24 cellular contexts compared by ENCODE assay signal in genomic region chr1:55993608-55994251, GRCh38.
DNase-seq lines count a peak whose midpoint lies in the region; ATAC-seq, FAIRE-seq and TF ChIP-seq lines count a peak whose summit lies in the region.
"Had no signal": no experiment of that assay in that cellular context is flagged by ENCODE, and none has a peak within 500 bp of the region (broad histone marks: within the 10 kb centered on the region; RNA-seq: fewer than 3 reads in every experiment).

No MANE protein-coding gene starts in this region.

- POLR2A ChIA-PET in AG04449 (lab: Yijun Ruan, JAX): no interaction called here
- POLR2A ChIA-PET in HEK293T (lab: Yijun Ruan, JAX): no interaction called here
- POLR2A ChIA-PET in GM12878 (lab: Charles Lee): no interaction called here

- H3K36me3 ChIP-seq in GM12878 (ENCODE audit: control insufficient read depth in 2 of 2, insufficient read depth in 2 of 2, low read length in 1 of 2): no peaks in the 10 kb centered on the region
- H3K36me3 ChIP-seq in neural cell (ENCODE audit: insufficient read depth, low read length): no peaks in the 10 kb centered on the region

- TF ChIP-seq EP300 in GM12878 (IDR thresholded peaks at IDR 0.05; ENCODE audit: borderline replicate concordance in 1 of 2, control insufficient read depth in 1 of 2, low read depth in 2 of 2, low read length in 2 of 2) (no peak), neural cell (conservative IDR thresholded peaks at IDR 0.05; ENCODE audit: poor library complexity, severe bottlenecking) (peak; percentile 100)

- no peaks in the 10 kb centered on the region for H3K4me1 ChIP-seq in GM12878 (ENCODE audit: control insufficient read depth, insufficient read depth, low read length)

- no peak overlapping the region for H3K4me3 ChIP-seq in AG04449 (ENCODE audit: low read depth, low read length)
- no peak overlapping the region for H3K4me3 ChIP-seq in GM12878
- H3K4me3 ChIP-seq in neural cell (ENCODE audit: low read length): peak overlapping the region; percentile 17
- H3K4me3 ChIP-seq: SK-N-MC had no signal

- CTCF ChIA-PET in AG04449 (lab: Yijun Ruan, JAX) (interaction anchor here (0.6 kb wide), 1 partner anchor 363 kb away, joined by 3 read pairs; no protein-coding TSS in a partner anchor), HEK293T (lab: Yijun Ruan, JAX) (no interaction called here), GM12878 (lab: Yijun Ruan, JAX) (interaction anchor here (1.1 kb wide), 2 partner anchors 23 to 69 kb away, joined by 3 to 4 read pairs; no protein-coding TSS in a partner anchor)

- 26% methylated on average over 8 of the region's 8 CpGs for WGBS in GM12878 (ENCODE audit: insufficient coverage, insufficient replicate concordance, low lambda C conversion rate, missing lambda C conversion rate)

- RAD21 ChIA-PET in GM12878 (lab: Charles Lee; ENCODE audit: unreplicated experiment): no interaction called here

- no peak for TF ChIP-seq RAD21 in GM12878 (IDR thresholded peaks at IDR 0.05; ENCODE audit: insufficient read depth, low read depth, low read length)
- TF ChIP-seq RAD21 in neural cell (conservative IDR thresholded peaks at IDR 0.05): peak; percentile 56

- in situ Hi-C loops in GM12878 (cut with MboI): no loop called here

- H3F3A ChIP-seq in neural cell (ENCODE audit: insufficient read depth, low read length, poor library complexity, severe bottlenecking): no peaks in the 10 kb centered on the region

- BruUV-seq in GM12878 (replicated peaks; lab: Mats Ljungman, UMichigan): no TSS peak

- FAIRE-seq in GM12878 (lab: Jason Lieb, UNC): peak; percentile 7
- FAIRE-seq: A204.1, H1 had no signal

- H3K9ac ChIP-seq in GM12878 (ENCODE audit: control insufficient read depth, insufficient read depth, low read length): no peak overlapping the region
- H3K9ac ChIP-seq in neural cell (ENCODE audit: low read length): peak overlapping the region; percentile 24

- H3K27ac ChIP-seq in GM12878 (ENCODE audit: control insufficient read depth, insufficient read depth): no peak overlapping the region
- H3K27ac ChIP-seq in neural cell (ENCODE audit: low read length): peak overlapping the region; percentile 80
- H3K27ac ChIP-seq: RWPE1, SK-N-MC had no signal

- H3K79me2 ChIP-seq in GM12878 (ENCODE audit: control insufficient read depth, insufficient read depth, low read length): no peaks in the 10 kb centered on the region
- no peaks in the 10 kb centered on the region for H3K79me2 ChIP-seq in neural cell (replicated peaks; ENCODE audit: insufficient read depth, low read length)

- TF ChIP-seq CTCF in AG04449 (IDR thresholded peaks at IDR 0.05; ENCODE audit: insufficient read depth, low read length, missing control alignments) (no peak), GM12878 (IDR thresholded peaks at IDR 0.05 in 2 of 3, conservative IDR thresholded peaks at IDR 0.05 in 1 of 3; ENCODE audit: control insufficient read depth in 2 of 3, extremely low read depth in 1 of 3, insufficient read depth in 1 of 3, low read depth in 3 of 3, low read length in 3 of 3) (no peak), neural cell (IDR thresholded peaks at IDR 0.05; ENCODE audit: poor library complexity, severe bottlenecking) (no peak)

- H3K4me2 ChIP-seq in GM12878 (ENCODE audit: control insufficient read depth, insufficient read depth): no peak overlapping the region
- H3K4me2 ChIP-seq in neural cell (ENCODE audit: low read length): peak overlapping the region; percentile 28

- SMC1A ChIA-PET in GM12878 (lab: Charles Lee; ENCODE audit: uncharacterized antibody, unreplicated experiment): interaction anchor here (0.9 to 1.7 kb wide), 6 partner anchors 9 to 55 kb away, joined by 3 to 5 read pairs (median 4); no protein-coding TSS in a partner anchor

- H3K9me2 ChIP-seq in neural cell (ENCODE audit: insufficient read depth, low read length): no peaks in the 10 kb centered on the region

- H3K27me3 ChIP-seq in GM12878 (replicated peaks in 1 of 2; ENCODE audit: control insufficient read depth in 2 of 2, insufficient read depth in 2 of 2, low read length in 1 of 2): no peaks in the 10 kb centered on the region
- no peaks in the 10 kb centered on the region for H3K27me3 ChIP-seq in neural cell (ENCODE audit: insufficient read depth, low read depth, low read length)

- H2AFZ ChIP-seq in GM12878 (ENCODE audit: control insufficient read depth, low read depth, low read length) (no peak overlapping the region), neural cell (ENCODE audit: low read depth, low read length) (no peak overlapping the region)

- H3K9me3 ChIP-seq in GM12878 (replicated peaks; ENCODE audit: control insufficient read depth, insufficient read depth, low read length) (no peaks in the 10 kb centered on the region; the same call in 2 of the 3 replicates), neural cell (ENCODE audit: low read length) (no peaks in the 10 kb centered on the region)

- intact Hi-C loops in GM12878 (cut with micrococcal nuclease; ENCODE audit: unreplicated experiment): no loop called here

- no peak for TF ChIP-seq POLR2A in GM12878 (IDR thresholded peaks at IDR 0.05; ENCODE audit: low read depth, low read length)

- no peaks in the 10 kb centered on the region for H4K20me1 ChIP-seq in GM12878 (ENCODE audit: control insufficient read depth, insufficient read depth)
- H4K20me1 ChIP-seq in neural cell (ENCODE audit: insufficient read depth): no peaks in the 10 kb centered on the region

- ATAC-seq in GM12878 (no peak), GM19452 (IDR thresholded peaks at IDR 0.05; ENCODE audit: unreplicated experiment) (no peak)

- DNase-seq in AG04449 (ENCODE audit: low read depth, low spot score) (peak; percentile 14), HEK293T (ENCODE audit: extremely low spot score) (no peak), GM12878 (ENCODE audit: low read depth, low spot score) (no peak), DMS 273 (lab: John Stamatoyannopoulos, UW; ENCODE audit: unreplicated experiment) (no peak), DMS79 treated with DMSO at 0.1 percent for 48 hours (lab: John Stamatoyannopoulos, UW) (no peak)
- DNase-seq: CD4-positive, CD25-positive, alpha-beta regulatory T cell; DND-41; Kasumi-1; MM.1S; NCI-H1048; NCI-H1417 treated with DMSO at 0.1 percent for 48 hours; NCI-H187; NCI-H2107; NCI-H2227 treated with DMSO at 0.1 percent for 48 hours; NCI-H524; NCI-H774; NK-92 treated with Interleukin-12 subunit alpha and Interleukin-12 subunit beta, amount 100 ng/mL, for 24 hours; SHP77 treated with DMSO at 0.1 percent for 48 hours had no signal

TF ChIP-seq in HEK293T, 16 proteins besides CTCF, POLR2A, EP300 and RAD21:
- peak; percentile 6; the same call in 1 of the 2 replicates for TF ChIP-seq PKNOX1 (IDR thresholded peaks at IDR 0.05)
- no peak for TF ChIP-seq FOXM1 (IDR thresholded peaks at IDR 0.05; ENCODE audit: borderline replicate concordance)

TF ChIP-seq in GM12878, 131 proteins besides CTCF, POLR2A, EP300 and RAD21 (continues in another document):
- no peak for TF ChIP-seq LARP7 (IDR thresholded peaks at IDR 0.05)
- no peak for TF ChIP-seq SIX5 (IDR thresholded peaks at IDR 0.05; ENCODE audit: low read depth, low read length, severe bottlenecking)
- TF ChIP-seq NBN (IDR thresholded peaks at IDR 0.05): no peak
- TF ChIP-seq ZSCAN29 (IDR thresholded peaks at IDR 0.05): no peak
- no peak for TF ChIP-seq JUNB (IDR thresholded peaks at IDR 0.05)
- no peak for TF ChIP-seq STAT1 (conservative IDR thresholded peaks at IDR 0.05)

TF ChIP-seq in neural cell, 6 proteins besides CTCF, POLR2A, EP300 and RAD21:
- TF ChIP-seq MXI1 (conservative IDR thresholded peaks at IDR 0.05; ENCODE audit: poor library complexity, severe bottlenecking) (no peak), POLR2AphosphoS5 (IDR thresholded peaks at IDR 0.05) (peak; percentile 100), SMC3 (conservative IDR thresholded peaks at IDR 0.05; ENCODE audit: poor library complexity) (peak; percentile 52), REST (IDR thresholded peaks at IDR 0.05; ENCODE audit: borderline replicate concordance) (peak; percentile 94)
